Comparison of ENCODE assay signal across 14 cellular contexts in the genomic region with DNA sequence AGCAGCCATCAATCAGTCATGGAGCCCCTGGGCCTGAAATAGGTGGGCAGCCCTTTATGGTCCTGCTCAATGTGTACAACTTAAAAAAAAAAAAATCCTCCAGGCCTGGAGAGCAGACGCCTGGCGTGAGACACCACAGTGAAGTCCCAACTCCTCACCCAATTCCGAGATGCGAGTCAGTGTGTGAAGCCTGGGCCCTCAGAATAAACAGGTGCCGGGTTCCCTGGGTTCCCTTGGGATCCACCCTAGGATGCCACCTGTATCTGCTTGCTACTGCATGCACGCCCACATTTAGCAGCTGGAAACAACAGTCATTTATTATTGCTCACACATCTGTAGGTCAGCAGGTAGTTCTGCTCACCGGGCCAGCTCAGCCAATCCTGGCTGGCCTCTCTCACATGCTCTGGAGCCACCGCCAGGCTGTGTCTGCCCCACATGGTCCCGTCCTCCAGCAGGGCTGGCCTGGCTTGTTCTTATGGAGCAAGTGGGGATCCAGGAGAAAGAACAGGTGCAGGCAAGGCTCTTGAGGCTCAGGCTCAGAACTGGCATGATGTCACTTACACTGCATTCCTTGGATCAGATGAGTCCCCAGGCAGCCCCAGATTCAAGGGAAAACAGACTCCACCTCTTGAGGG.
"Had no signal": no experiment of that assay in that cellular context is flagged by ENCODE, and none has a peak within 500 bp of the region (broad histone marks: within the 10 kb centered on the region; RNA-seq: fewer than 3 reads in every experiment).

No MANE protein-coding gene starts in this region.

- H3K4me3 ChIP-seq: coronary artery, hepatocyte had no signal

- H3K4me3 Mint-ChIP-seq: endodermal cell, nephron progenitor cell had no signal

- H3K4me1 Mint-ChIP-seq: endodermal cell, naive B cell, nephron progenitor cell had no signal

- ATAC-seq: foreskin keratinocyte, sciatic nerve had no signal

- H3K4me1 ChIP-seq: foreskin keratinocyte had no signal

- H3K27ac ChIP-seq: coronary artery, foreskin keratinocyte, hepatocyte, neutrophil had no signal

- H3K27me3 ChIP-seq: foreskin keratinocyte, hepatocyte had no signal

- DNase-seq: effector CD4-positive, alpha-beta T cell; endodermal cell; erythroblast; foreskin keratinocyte; mesendoderm; naive B cell; nephron progenitor cell; stimulated activated CD4-positive, alpha-beta T cell treated with anti-CD3 and anti-CD28 coated beads, Interleukin-2, amount 100 ng/mL, for 24 hours; stimulated activated naive CD4-positive, alpha-beta T cell treated with Interleukin-2 at 50 U/mL for 16 hours; trophoblast cell had no signal

- H3K27ac Mint-ChIP-seq: endodermal cell, naive B cell, nephron progenitor cell had no signal

- H3K9me3 ChIP-seq: neutrophil had no signal

- H3K36me3 ChIP-seq: neutrophil had no signal

- H3K36me3 Mint-ChIP-seq: naive B cell had no signal
